ENCODE assay signal across 18 cellular contexts in the genomic region with DNA sequence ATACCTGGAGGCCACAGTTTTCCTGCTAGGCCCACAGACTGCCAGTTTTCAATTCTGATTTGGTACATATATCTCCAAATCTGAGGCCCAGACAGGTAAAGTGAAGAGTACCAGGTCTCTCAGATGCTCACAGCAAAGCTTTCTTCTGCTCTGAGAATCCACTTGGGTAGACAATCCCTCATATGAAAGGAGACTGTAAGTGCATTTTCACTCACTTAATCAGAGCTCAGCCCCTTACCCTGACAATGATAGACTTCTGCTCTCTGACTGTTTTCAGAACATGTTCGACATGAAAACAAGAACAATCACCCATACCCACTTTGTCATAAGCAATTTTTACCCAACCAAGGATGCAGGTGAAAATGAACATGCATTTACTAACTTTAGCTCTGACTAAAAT. TPM values are rescaled to one million over a fixed set of nuclear protein-coding genes. Genes with fewer than 3 reads are reported as not detected.
DNase-seq lines count a peak whose midpoint lies in the region; ATAC-seq and TF ChIP-seq lines count a peak whose summit lies in the region.
"Had no signal": no experiment of that assay in that cellular context is flagged by ENCODE, and none has a peak within 500 bp of the region (broad histone marks: within the 10 kb centered on the region; RNA-seq: fewer than 3 reads in every experiment).

No MANE protein-coding gene starts in this region.

- intact Hi-C loops in activated CD4-positive, alpha-beta T cell treated with anti-CD3 and anti-CD28 coated beads, Interleukin-2, amount 10 ng/mL, durations not matched to agents 24 days and 14 days (cut with micrococcal nuclease) = loop anchor here (2.0 kb wide), 1 partner anchor 16 kb away; no protein-coding TSS in a partner anchor
- intact Hi-C loops in activated T-helper 2 cell treated with anti-CD3 and anti-CD28 coated beads, Interferon-gamma antibody, Interleukin-2, Interleukin-4, amounts not matched to agents 10 μg/mL and 5 μg/mL and 100 μg/mL, durations not matched to agents 14 hours and 24 hours and 36 hours (cut with micrococcal nuclease) = loop anchor here (2.0 to 5.0 kb wide), 2 partner anchors 16 to 132 kb away; no protein-coding TSS in a partner anchor

- no peaks in the 10 kb centered on the region for H3K27me3 Mint-ChIP-seq in activated CD4-positive, alpha-beta T cell treated with anti-CD3 and anti-CD28 coated beads, Interleukin-2, amount 10 ng/mL, durations not matched to agents 24 days and 14 days
- no peaks in the 10 kb centered on the region for H3K27me3 Mint-ChIP-seq in activated T-helper 2 cell treated with anti-CD3 and anti-CD28 coated beads, Interferon-gamma antibody, Interleukin-2, Interleukin-4, amounts not matched to agents 10 μg/mL and 5 μg/mL and 100 μg/mL, durations not matched to agents 14 hours and 24 hours and 36 hours (ENCODE audit: low read depth)
- H3K27me3 Mint-ChIP-seq in natural killer cell treated with Interleukin-12 subunit alpha and Interleukin-12 subunit beta and Interleukin-15 and Interleukin-18, amount 100 ng/mL, for 72 hours = no peaks in the 10 kb centered on the region
- no peaks in the 10 kb centered on the region for H3K27me3 Mint-ChIP-seq in progenitor cell of endocrine pancreas

- peaks cover 62% of the 10 kb centered on the region for H3K4me1 Mint-ChIP-seq in activated CD4-positive, alpha-beta T cell treated with anti-CD3 and anti-CD28 coated beads, Interleukin-2, amount 10 ng/mL, durations not matched to agents 24 days and 14 days
- H3K4me1 Mint-ChIP-seq in activated T-helper 2 cell treated with anti-CD3 and anti-CD28 coated beads, Interferon-gamma antibody, Interleukin-2, Interleukin-4, amounts not matched to agents 10 μg/mL and 5 μg/mL and 100 μg/mL, durations not matched to agents 14 hours and 24 hours and 36 hours (ENCODE audit: low read depth) = peaks cover 69% of the 10 kb centered on the region
- H3K4me1 Mint-ChIP-seq in natural killer cell treated with Interleukin-12 subunit alpha and Interleukin-12 subunit beta and Interleukin-15 and Interleukin-18, amount 100 ng/mL, for 72 hours (ENCODE audit: low read depth in 2 of 2) = peaks cover 46 to 82% of the 10 kb centered on the region in 2 donors
- peaks cover 57% of the 10 kb centered on the region for H3K4me1 Mint-ChIP-seq in progenitor cell of endocrine pancreas (ENCODE audit: low read depth)

- no peaks in the 10 kb centered on the region for H3K9me3 Mint-ChIP-seq in activated CD4-positive, alpha-beta T cell treated with anti-CD3 and anti-CD28 coated beads, Interleukin-2, amount 10 ng/mL, durations not matched to agents 24 days and 14 days
- H3K9me3 Mint-ChIP-seq in activated T-helper 2 cell treated with anti-CD3 and anti-CD28 coated beads, Interferon-gamma antibody, Interleukin-2, Interleukin-4, amounts not matched to agents 10 μg/mL and 5 μg/mL and 100 μg/mL, durations not matched to agents 14 hours and 24 hours and 36 hours = no peaks in the 10 kb centered on the region
- peaks cover 3% of the 10 kb centered on the region for H3K9me3 Mint-ChIP-seq in natural killer cell treated with Interleukin-12 subunit alpha and Interleukin-12 subunit beta and Interleukin-15 and Interleukin-18, amount 100 ng/mL, for 72 hours
- no peaks in the 10 kb centered on the region for H3K9me3 Mint-ChIP-seq in progenitor cell of endocrine pancreas (ENCODE audit: low read depth)

- H4K20me1 ChIP-seq in KMS-11 (ENCODE audit: insufficient read depth) = no peaks in the 10 kb centered on the region

- no peak for TF ChIP-seq CTCF in KMS-11 (conservative IDR thresholded peaks at IDR 0.05; ENCODE audit: low read depth, low read length)
- no peak for TF ChIP-seq CTCF in progenitor cell of endocrine pancreas (IDR thresholded peaks at IDR 0.05; ENCODE audit: unreplicated experiment)

- no peak overlapping the region for H2AFZ ChIP-seq in KMS-11 (ENCODE audit: low read depth)

- H3K4me3 Mint-ChIP-seq in activated CD4-positive, alpha-beta T cell treated with anti-CD3 and anti-CD28 coated beads, Interleukin-2, amount 10 ng/mL, durations not matched to agents 24 days and 14 days = peak overlapping the region; percentile 66
- peak overlapping the region; percentile 31 for H3K4me3 Mint-ChIP-seq in activated T-helper 2 cell treated with anti-CD3 and anti-CD28 coated beads, Interferon-gamma antibody, Interleukin-2, Interleukin-4, amounts not matched to agents 10 μg/mL and 5 μg/mL and 100 μg/mL, durations not matched to agents 14 hours and 24 hours and 36 hours (ENCODE audit: low read depth)
- H3K4me3 Mint-ChIP-seq in natural killer cell treated with Interleukin-12 subunit alpha and Interleukin-12 subunit beta and Interleukin-15 and Interleukin-18, amount 100 ng/mL, for 72 hours = peak overlapping the region; percentile 86
- H3K4me3 Mint-ChIP-seq in progenitor cell of endocrine pancreas (ENCODE audit: low read depth) = no peak overlapping the region

- peak overlapping the region; percentile 98 for H3K4me2 ChIP-seq in KMS-11
- H3K4me2 ChIP-seq: SK-N-SH had no signal

- H3K27me3 ChIP-seq in KMS-11 (ENCODE audit: insufficient read depth, low read depth) = no peaks in the 10 kb centered on the region
- H3K27me3 ChIP-seq: testis had no signal

- H3K27ac Mint-ChIP-seq in activated CD4-positive, alpha-beta T cell treated with anti-CD3 and anti-CD28 coated beads, Interleukin-2, amount 10 ng/mL, durations not matched to agents 24 days and 14 days = peak overlapping the region; percentile 96
- H3K27ac Mint-ChIP-seq in activated T-helper 2 cell treated with anti-CD3 and anti-CD28 coated beads, Interferon-gamma antibody, Interleukin-2, Interleukin-4, amounts not matched to agents 10 μg/mL and 5 μg/mL and 100 μg/mL, durations not matched to agents 14 hours and 24 hours and 36 hours = peak overlapping the region; percentile 97
- peak overlapping the region in 1 of 2 donors; percentile 95 for H3K27ac Mint-ChIP-seq in natural killer cell treated with Interleukin-12 subunit alpha and Interleukin-12 subunit beta and Interleukin-15 and Interleukin-18, amount 100 ng/mL, for 72 hours
- no peak overlapping the region for H3K27ac Mint-ChIP-seq in progenitor cell of endocrine pancreas

- no peak overlapping the region for H3K4me3 ChIP-seq in KMS-11 (IDR thresholded peaks at IDR 0.05; ENCODE audit: insufficient read depth, low read depth, low read length)
- H3K4me3 ChIP-seq: coronary artery, GM12878, testis had no signal

- H3K27ac ChIP-seq in KMS-11 = peak overlapping the region; percentile 89
- H3K27ac ChIP-seq: coronary artery, epithelial cell of prostate, testis had no signal

- ATAC-seq in natural killer cell treated with Interleukin-12 subunit alpha and Interleukin-12 subunit beta and Interleukin-15 and Interleukin-18, amount 100 ng/mL, for 72 hours = no peak
- no peak for ATAC-seq in GM21737 (IDR thresholded peaks at IDR 0.05; ENCODE audit: unreplicated experiment)
- ATAC-seq: GM12878, right cardiac atrium had no signal

- H3K36me3 Mint-ChIP-seq in activated CD4-positive, alpha-beta T cell treated with anti-CD3 and anti-CD28 coated beads, Interleukin-2, amount 10 ng/mL, durations not matched to agents 24 days and 14 days (ENCODE audit: low read depth) = peaks cover 19% of the 10 kb centered on the region
- peaks cover 25% of the 10 kb centered on the region for H3K36me3 Mint-ChIP-seq in activated T-helper 2 cell treated with anti-CD3 and anti-CD28 coated beads, Interferon-gamma antibody, Interleukin-2, Interleukin-4, amounts not matched to agents 10 μg/mL and 5 μg/mL and 100 μg/mL, durations not matched to agents 14 hours and 24 hours and 36 hours (ENCODE audit: low read depth)
- no peaks in the 10 kb centered on the region for H3K36me3 Mint-ChIP-seq in natural killer cell treated with Interleukin-12 subunit alpha and Interleukin-12 subunit beta and Interleukin-15 and Interleukin-18, amount 100 ng/mL, for 72 hours
- no peaks in the 10 kb centered on the region for H3K36me3 Mint-ChIP-seq in progenitor cell of endocrine pancreas (ENCODE audit: insufficient read depth)

- H3K36me3 ChIP-seq in KMS-11 (ENCODE audit: insufficient read depth) = no peaks in the 10 kb centered on the region

- peaks cover 93% of the 10 kb centered on the region for H3K79me2 ChIP-seq in KMS-11 (ENCODE audit: insufficient read depth, low read depth)

- H3K9ac ChIP-seq in KMS-11 = peak overlapping the region; percentile 71
- H3K9ac ChIP-seq: SK-N-SH had no signal

- no peak for DNase-seq in activated CD4-positive, alpha-beta T cell treated with anti-CD3 and anti-CD28 coated beads, Interleukin-2, amount 10 ng/mL, durations not matched to agents 24 days and 14 days
- DNase-seq in activated CD4-positive, alpha-beta T cell treated with anti-CD3 and anti-CD28 coated beads for 48 hours = no peak
- no peak for DNase-seq in activated T-helper 2 cell treated with anti-CD3 and anti-CD28 coated beads, Interferon-gamma antibody, Interleukin-2, Interleukin-4, amounts not matched to agents 10 μg/mL and 5 μg/mL and 100 μg/mL, durations not matched to agents 14 hours and 24 hours and 36 hours (ENCODE audit: low spot score)
- DNase-seq in natural killer cell treated with Interleukin-12 subunit alpha and Interleukin-12 subunit beta and Interleukin-15 and Interleukin-18, amount 100 ng/mL, for 72 hours (ENCODE audit: low spot score) = no peak
- DNase-seq in progenitor cell of endocrine pancreas (ENCODE audit: low spot score, unreplicated experiment) (no peak), NCI-H2196 (lab: John Stamatoyannopoulos, UW; ENCODE audit: unreplicated experiment) (no peak)
- DNase-seq: anterior cingulate cortex; COR-L47; NCI-H446; right cardiac atrium; SK-N-SH; stimulated activated CD4-positive, alpha-beta T cell treated with anti-CD3 and anti-CD28 coated beads, Interleukin-1b, Interleukin-23, amount 100 ng/mL, for 48 hours; testis had no signal

- peaks cover 75% of the 10 kb centered on the region for H3K4me1 ChIP-seq in KMS-11 (ENCODE audit: low read depth, poor library complexity, severe bottlenecking)
- H3K4me1 ChIP-seq: testis had no signal

RNA-seq across cellular contexts. Expression of a gene that starts 7.1 kb away (rescaled TPM):
- 26.2 and 26.8 TPM in 2 replicates for total RNA-seq in activated CD4-positive, alpha-beta T cell treated with anti-CD3 and anti-CD28 coated beads, Interleukin-2, amount 10 ng/mL, durations not matched to agents 24 days and 14 days
- total RNA-seq in activated T-helper 2 cell treated with anti-CD3 and anti-CD28 coated beads, Interferon-gamma antibody, Interleukin-2, Interleukin-4, amounts not matched to agents 10 μg/mL and 5 μg/mL and 100 μg/mL, durations not matched to agents 14 hours and 24 hours and 36 hours = 10.7 and 11.6 TPM in 2 replicates
- 10 to 100 TPM; 11.6 to 24.0 TPM for total RNA-seq in natural killer cell treated with Interleukin-12 subunit alpha and Interleukin-12 subunit beta and Interleukin-15 and Interleukin-18, amount 100 ng/mL, for 72 hours
- 14.8 and 16.0 TPM in 2 replicates for total RNA-seq in progenitor cell of endocrine pancreas
